13 cellular contexts compared by ENCODE assay signal in the genomic region with DNA sequence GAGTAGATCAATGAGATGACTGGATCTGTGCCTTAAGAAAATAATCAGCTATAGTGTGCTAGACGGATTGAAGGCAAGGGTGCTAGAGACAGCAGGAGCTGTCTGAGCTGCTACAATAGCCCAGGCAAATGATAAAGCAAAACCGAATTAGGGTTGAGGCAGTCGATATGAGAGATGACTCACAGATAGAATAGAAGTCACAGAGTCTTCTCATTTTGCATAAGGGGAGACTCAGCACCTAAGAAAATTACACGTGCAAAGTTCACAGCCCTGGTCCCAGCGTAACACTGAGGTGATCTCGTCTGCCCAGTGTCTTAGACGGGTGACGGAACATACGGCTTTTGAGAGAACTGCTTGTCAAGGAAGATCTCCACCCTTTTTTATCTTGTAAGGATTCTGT. TPM values are rescaled to one million over a fixed set of nuclear protein-coding genes. Genes with fewer than 3 reads are reported as not detected.
DNase-seq lines count a peak whose midpoint lies in the region; ATAC-seq and TF ChIP-seq lines count a peak whose summit lies in the region.
"Had no signal": no experiment of that assay in that cellular context is flagged by ENCODE, and none has a peak within 500 bp of the region (broad histone marks: within the 10 kb centered on the region; RNA-seq: fewer than 3 reads in every experiment).

No MANE protein-coding gene starts in this region.

- DNase-seq in CD4-positive, CD25-positive, alpha-beta regulatory T cell = peak in 1 of 3 donors; percentile 73
- DNase-seq in M059J (ENCODE audit: low read depth) (peak; percentile 28), neural crest cell (ENCODE audit: low read depth, low spot score) (no peak), HAP-1 (ENCODE audit: low spot score in 2 of 2) (no peak), dorsolateral prefrontal cortex (no peak), HPDE6-E6E7 (ENCODE audit: extremely low spot score) (no peak)
- peak; percentile 12 for DNase-seq in activated naive CD8-positive, alpha-beta T cell treated with anti-CD3 and anti-CD28 coated beads for 36 hours
- DNase-seq: caudate nucleus, MM.1S, NCI-H510A, occipital lobe had no signal

- TF ChIP-seq CTCF in neural crest cell (conservative IDR thresholded peaks at IDR 0.05) (no peak), dorsolateral prefrontal cortex (IDR thresholded peaks at IDR 0.05 in 54 of 56, conservative IDR thresholded peaks at IDR 0.05 in 2 of 56; ENCODE audit: low read depth in 1 of 56, partially characterized antibody in 56 of 56) (no peak)

- H3K4me1 Mint-ChIP-seq in CD4-positive, CD25-positive, alpha-beta regulatory T cell = peaks cover 22 to 70% (median 49%) of the 10 kb centered on the region in 4 donors
- H3K4me1 Mint-ChIP-seq in activated naive CD8-positive, alpha-beta T cell treated with anti-CD3 and anti-CD28 coated beads for 36 hours = peaks cover 43% of the 10 kb centered on the region
- peaks cover 22% of the 10 kb centered on the region for H3K4me1 Mint-ChIP-seq in neural crest cell

- peaks cover 37% of the 10 kb centered on the region for H3K4me1 ChIP-seq in CD4-positive, CD25-positive, alpha-beta regulatory T cell (ENCODE audit: control insufficient read depth, insufficient read depth, low read length, poor library complexity, severe bottlenecking)
- H3K4me1 ChIP-seq in HAP-1 = peaks cover 8% of the 10 kb centered on the region

- H3K36me3 ChIP-seq in CD4-positive, CD25-positive, alpha-beta regulatory T cell (ENCODE audit: control insufficient read depth, insufficient read depth, low read length) = no peaks in the 10 kb centered on the region
- no peaks in the 10 kb centered on the region for H3K36me3 ChIP-seq in HAP-1 (replicated peaks)
- H3K36me3 ChIP-seq: tibial nerve had no signal

- peak overlapping the region; percentile 6 to 80 (median 28) for H3K27ac Mint-ChIP-seq in CD4-positive, CD25-positive, alpha-beta regulatory T cell
- H3K27ac Mint-ChIP-seq in activated naive CD8-positive, alpha-beta T cell treated with anti-CD3 and anti-CD28 coated beads for 36 hours = no peak overlapping the region
- peak overlapping the region; percentile 12 for H3K27ac Mint-ChIP-seq in neural crest cell (ENCODE audit: unreplicated experiment)

- H3K27me3 ChIP-seq in CD4-positive, CD25-positive, alpha-beta regulatory T cell (ENCODE audit: control insufficient read depth, insufficient read depth, low read length) = no peaks in the 10 kb centered on the region
- H3K27me3 ChIP-seq in HAP-1 (ENCODE audit: low read depth) = no peaks in the 10 kb centered on the region
- no peaks in the 10 kb centered on the region for H3K27me3 ChIP-seq in dorsolateral prefrontal cortex
- H3K27me3 ChIP-seq: tibial nerve had no signal

- intact Hi-C loops in dorsolateral prefrontal cortex (cut with DNase I) = no loop called here

- H3K27ac ChIP-seq in CD4-positive, CD25-positive, alpha-beta regulatory T cell (ENCODE audit: insufficient read depth, low read length, poor library complexity, severe bottlenecking) = no peak overlapping the region
- peak overlapping the region in 1 of 59 donors; percentile 2 for H3K27ac ChIP-seq in dorsolateral prefrontal cortex

- H3K9me3 ChIP-seq in CD4-positive, CD25-positive, alpha-beta regulatory T cell (ENCODE audit: control insufficient read depth in 2 of 2, low read length in 2 of 2) = no peaks in the 10 kb centered on the region
- no peaks in the 10 kb centered on the region for H3K9me3 ChIP-seq in HAP-1
- H3K9me3 ChIP-seq: tibial nerve had no signal

- no peaks in the 10 kb centered on the region for H3K27me3 Mint-ChIP-seq in CD4-positive, CD25-positive, alpha-beta regulatory T cell
- H3K27me3 Mint-ChIP-seq in activated naive CD8-positive, alpha-beta T cell treated with anti-CD3 and anti-CD28 coated beads for 36 hours = no peaks in the 10 kb centered on the region
- H3K27me3 Mint-ChIP-seq in neural crest cell (ENCODE audit: low read depth) = no peaks in the 10 kb centered on the region

- H3K9me3 Mint-ChIP-seq in CD4-positive, CD25-positive, alpha-beta regulatory T cell = no peaks in the 10 kb centered on the region
- no peaks in the 10 kb centered on the region for H3K9me3 Mint-ChIP-seq in activated naive CD8-positive, alpha-beta T cell treated with anti-CD3 and anti-CD28 coated beads for 36 hours
- H3K9me3 Mint-ChIP-seq in neural crest cell = no peaks in the 10 kb centered on the region

- peaks cover 9% of the 10 kb centered on the region for H3K36me3 Mint-ChIP-seq in CD4-positive, CD25-positive, alpha-beta regulatory T cell
- peaks cover 10% of the 10 kb centered on the region for H3K36me3 Mint-ChIP-seq in activated naive CD8-positive, alpha-beta T cell treated with anti-CD3 and anti-CD28 coated beads for 36 hours
- no peaks in the 10 kb centered on the region for H3K36me3 Mint-ChIP-seq in neural crest cell (ENCODE audit: low read depth)

- in situ Hi-C loops in HAP-1 (cut with MboI; ENCODE audit: low sequenced_read_pairs) = no loop called here

- ATAC-seq in CD4-positive, CD25-positive, alpha-beta regulatory T cell (ENCODE audit: low read depth in 2 of 2) = peak; percentile 43 to 55
- ATAC-seq in GM21717 (IDR thresholded peaks at IDR 0.05; ENCODE audit: unreplicated experiment) = no peak

- peak overlapping the region; percentile 16 for H3K4me3 ChIP-seq in CD4-positive, CD25-positive, alpha-beta regulatory T cell (ENCODE audit: low read depth, low read length)
- H3K4me3 ChIP-seq in HAP-1 (no peak overlapping the region), dorsolateral prefrontal cortex (no peak overlapping the region)
- H3K4me3 ChIP-seq: tibial nerve had no signal

- peak overlapping the region in 3 of 4 donors; percentile 4 to 38 (median 6) for H3K4me3 Mint-ChIP-seq in CD4-positive, CD25-positive, alpha-beta regulatory T cell
- H3K4me3 Mint-ChIP-seq in activated naive CD8-positive, alpha-beta T cell treated with anti-CD3 and anti-CD28 coated beads for 36 hours = no peak overlapping the region
- no peak overlapping the region for H3K4me3 Mint-ChIP-seq in neural crest cell

RNA-seq across cellular contexts. Expression of a gene that starts 11.6 kb away (rescaled TPM):
- 102 TPM for total RNA-seq in CD4-positive, CD25-positive, alpha-beta regulatory T cell
- polyA plus RNA-seq in CD4-positive, CD25-positive, alpha-beta regulatory T cell = 10 to 100 TPM; 14.5 to 23.8 (median 20.3) TPM
- 23.2 and 32.6 TPM in 2 replicates for total RNA-seq in M059J (2014; rRNA removed; shearing (Covaris generic))
- total RNA-seq in activated naive CD8-positive, alpha-beta T cell treated with anti-CD3 and anti-CD28 coated beads for 36 hours = 10 to 100 TPM; 15.0 to 15.3 TPM
- total RNA-seq in neural crest cell (38.7 and 42.1 TPM in 2 replicates), dorsolateral prefrontal cortex (100 to 1,000 TPM in 9 of 120 experiments, 10 to 100 TPM in 111; 32.7 to 187 (median 61.2) TPM)

Comparison
In these comparisons a context has a peak if more than half of its experiments do, and no peak if none do; other contexts are left out.
1. DNase-seq: peak in M059J (single experiment) and activated naive CD8-positive, alpha-beta T cell treated with anti-CD3 and anti-CD28 coated beads for 36 hours (single experiment); none in neural crest cell (single experiment), HAP-1 (0 of 2), dorsolateral prefrontal cortex (0 of 10) and HPDE6-E6E7 (single experiment).
2. H3K4me3 Mint-ChIP-seq: peak in CD4-positive, CD25-positive, alpha-beta regulatory T cell (3 of 4); none in activated naive CD8-positive, alpha-beta T cell treated with anti-CD3 and anti-CD28 coated beads for 36 hours (single experiment) and neural crest cell (single experiment).